ENCODE assay signal across 8 cellular contexts in the genomic region with DNA sequence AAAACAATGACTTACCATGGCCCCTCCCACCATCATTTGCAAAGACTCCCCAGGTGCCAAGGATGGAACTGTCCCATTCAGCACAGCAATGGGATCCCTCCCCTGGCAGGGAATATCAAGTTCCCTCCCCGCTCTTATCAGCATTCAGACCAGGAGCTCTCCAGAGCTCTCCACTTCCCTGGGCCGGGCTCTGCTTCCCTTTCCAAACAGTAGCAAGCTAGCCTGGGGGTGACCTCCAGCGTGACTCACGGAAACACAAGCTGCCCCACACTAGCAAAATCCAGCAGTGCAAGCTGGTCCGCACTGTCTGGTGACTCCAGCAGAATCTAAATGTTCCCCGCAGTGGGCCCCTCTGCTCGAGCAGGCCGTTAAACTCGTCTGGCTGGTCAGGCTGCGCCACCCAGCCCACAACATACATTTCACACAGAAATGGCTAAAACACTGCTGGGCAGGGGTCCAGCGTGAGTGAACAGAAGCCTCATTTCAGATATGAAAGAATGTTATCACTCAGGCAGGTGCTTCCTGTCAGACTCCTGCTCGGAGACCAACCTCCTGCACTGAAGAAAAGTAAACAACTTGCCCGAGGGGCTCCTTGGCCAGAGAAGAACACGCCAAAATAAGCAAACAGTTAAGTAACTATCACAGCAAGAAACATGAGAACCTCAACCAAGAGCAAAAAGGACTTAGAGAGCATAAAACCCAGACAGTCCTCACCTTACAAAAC. TPM values are rescaled to one million over a fixed set of nuclear protein-coding genes. Genes with fewer than 3 reads are reported as not detected.
DNase-seq lines count a peak whose midpoint lies in the region; ATAC-seq and TF ChIP-seq lines count a peak whose summit lies in the region.

No MANE protein-coding gene starts in this region.

- H3K27me3 Mint-ChIP-seq in activated CD4-positive, alpha-beta memory T cell treated with anti-CD3 and anti-CD28 coated beads for 36 hours = no peaks in the 10 kb centered on the region
- no peaks in the 10 kb centered on the region for H3K27me3 Mint-ChIP-seq in activated CD4-positive, alpha-beta memory T cell treated with anti-CD3 and anti-CD28 coated beads, Interleukin-2, amount 10 ng/mL, durations not matched to agents 7 days and 5 days
- H3K27me3 Mint-ChIP-seq in activated T-helper 17 cell treated with anti-CD3 and anti-CD28 coated beads, Interleukin-2, amount 50 U/mL, for 72 hours = no peaks in the 10 kb centered on the region
- H3K27me3 Mint-ChIP-seq in type B pancreatic cell = no peaks in the 10 kb centered on the region

- peaks cover 61% of the 10 kb centered on the region for H3K4me1 Mint-ChIP-seq in activated CD4-positive, alpha-beta memory T cell treated with anti-CD3 and anti-CD28 coated beads for 36 hours (ENCODE audit: low read depth)
- peaks cover 62% of the 10 kb centered on the region for H3K4me1 Mint-ChIP-seq in activated CD4-positive, alpha-beta memory T cell treated with anti-CD3 and anti-CD28 coated beads, Interleukin-2, amount 10 ng/mL, durations not matched to agents 7 days and 5 days
- peaks cover 30% of the 10 kb centered on the region for H3K4me1 Mint-ChIP-seq in activated T-helper 17 cell treated with anti-CD3 and anti-CD28 coated beads, Interleukin-2, amount 50 U/mL, for 72 hours
- H3K4me1 Mint-ChIP-seq in type B pancreatic cell (ENCODE audit: unreplicated experiment) = peaks cover 21% of the 10 kb centered on the region

- peak overlapping the region; percentile 54 for H3K27ac Mint-ChIP-seq in activated CD4-positive, alpha-beta memory T cell treated with anti-CD3 and anti-CD28 coated beads for 36 hours
- no peak overlapping the region for H3K27ac Mint-ChIP-seq in activated CD4-positive, alpha-beta memory T cell treated with anti-CD3 and anti-CD28 coated beads, Interleukin-2, amount 10 ng/mL, durations not matched to agents 7 days and 5 days
- H3K27ac Mint-ChIP-seq in activated T-helper 17 cell treated with anti-CD3 and anti-CD28 coated beads, Interleukin-2, amount 50 U/mL, for 72 hours = peak overlapping the region; percentile 79
- peak overlapping the region; percentile 95 for H3K27ac Mint-ChIP-seq in type B pancreatic cell

- H3K4me3 Mint-ChIP-seq in activated CD4-positive, alpha-beta memory T cell treated with anti-CD3 and anti-CD28 coated beads for 36 hours = no peak overlapping the region
- H3K4me3 Mint-ChIP-seq in activated CD4-positive, alpha-beta memory T cell treated with anti-CD3 and anti-CD28 coated beads, Interleukin-2, amount 10 ng/mL, durations not matched to agents 7 days and 5 days = no peak overlapping the region
- H3K4me3 Mint-ChIP-seq in activated T-helper 17 cell treated with anti-CD3 and anti-CD28 coated beads, Interleukin-2, amount 50 U/mL, for 72 hours = no peak overlapping the region
- H3K4me3 Mint-ChIP-seq in type B pancreatic cell = peak overlapping the region; percentile 78

- intact Hi-C loops in activated CD4-positive, alpha-beta memory T cell treated with anti-CD3 and anti-CD28 coated beads for 36 hours (cut with micrococcal nuclease) = loop anchor here (5.0 kb wide), 1 partner anchor 32 kb away; a partner anchor contains a TSS

- no peak for DNase-seq in activated CD4-positive, alpha-beta memory T cell treated with anti-CD3 and anti-CD28 coated beads for 36 hours
- no peak for DNase-seq in activated CD4-positive, alpha-beta memory T cell treated with anti-CD3 and anti-CD28 coated beads, Interleukin-2, amount 10 ng/mL, durations not matched to agents 7 days and 5 days
- DNase-seq in iPS-NIHi7 (ENCODE audit: extremely low spot score) = peak; percentile 29
- DNase-seq in type B pancreatic cell (ENCODE audit: extremely low spot score, unreplicated experiment) = peak; percentile 79
- DNase-seq in amygdala (lab: John Stamatoyannopoulos, UW) = no peak
- DNase-seq in NCI-H128 (lab: John Stamatoyannopoulos, UW; ENCODE audit: unreplicated experiment) = no peak
- DNase-seq in NOMO-1 treated with dmso at 0.1 percent for 144 hours (lab: John Stamatoyannopoulos, UW; ENCODE audit: unreplicated experiment) = no peak

- POLR2A ChIA-PET in activated CD4-positive, alpha-beta memory T cell treated with anti-CD3 and anti-CD28 coated beads for 36 hours (lab: Charles Lee) = interaction anchor here (0.7 kb wide), 2 partner anchors 34 to 101 kb away, joined by 3 read pairs; a partner anchor contains a TSS
- POLR2A ChIA-PET in activated CD4-positive, alpha-beta memory T cell treated with anti-CD3 and anti-CD28 coated beads, Interleukin-2, amount 10 ng/mL, durations not matched to agents 7 days and 5 days (lab: Charles Lee) = interaction anchor here (0.7 to 2.6 kb wide), 6 partner anchors 8 to 33 kb away, joined by 3 to 9 read pairs (median 5); no protein-coding TSS in a partner anchor

- no peaks in the 10 kb centered on the region for H3K9me3 Mint-ChIP-seq in activated CD4-positive, alpha-beta memory T cell treated with anti-CD3 and anti-CD28 coated beads for 36 hours
- H3K9me3 Mint-ChIP-seq in activated CD4-positive, alpha-beta memory T cell treated with anti-CD3 and anti-CD28 coated beads, Interleukin-2, amount 10 ng/mL, durations not matched to agents 7 days and 5 days = no peaks in the 10 kb centered on the region
- no peaks in the 10 kb centered on the region for H3K9me3 Mint-ChIP-seq in activated T-helper 17 cell treated with anti-CD3 and anti-CD28 coated beads, Interleukin-2, amount 50 U/mL, for 72 hours
- H3K9me3 Mint-ChIP-seq in type B pancreatic cell = no peaks in the 10 kb centered on the region

- no peak for ATAC-seq in activated T-helper 17 cell treated with anti-CD3 and anti-CD28 coated beads, Interleukin-2, amount 50 U/mL, for 72 hours (replicated peaks)

- H3K36me3 Mint-ChIP-seq in activated CD4-positive, alpha-beta memory T cell treated with anti-CD3 and anti-CD28 coated beads for 36 hours = peaks cover 92% of the 10 kb centered on the region
- H3K36me3 Mint-ChIP-seq in activated CD4-positive, alpha-beta memory T cell treated with anti-CD3 and anti-CD28 coated beads, Interleukin-2, amount 10 ng/mL, durations not matched to agents 7 days and 5 days (ENCODE audit: low read depth) = peaks cover 96% of the 10 kb centered on the region
- no peaks in the 10 kb centered on the region for H3K36me3 Mint-ChIP-seq in activated T-helper 17 cell treated with anti-CD3 and anti-CD28 coated beads, Interleukin-2, amount 50 U/mL, for 72 hours (ENCODE audit: low read depth)
- H3K36me3 Mint-ChIP-seq in type B pancreatic cell = peaks cover 80% of the 10 kb centered on the region

- TF ChIP-seq CTCF in type B pancreatic cell (conservative IDR thresholded peaks at IDR 0.05) = no peak

- CTCF ChIA-PET in activated CD4-positive, alpha-beta memory T cell treated with anti-CD3 and anti-CD28 coated beads for 36 hours (lab: Charles Lee) = interaction anchor here (0.6 kb wide), 1 partner anchor 44 kb away, joined by 3 read pairs; no protein-coding TSS in a partner anchor
- CTCF ChIA-PET in activated CD4-positive, alpha-beta memory T cell treated with anti-CD3 and anti-CD28 coated beads, Interleukin-2, amount 10 ng/mL, durations not matched to agents 7 days and 5 days (lab: Charles Lee) = interaction anchor here (1.0 to 1.1 kb wide), 2 partner anchors 16 to 175 kb away, joined by 3 read pairs; no protein-coding TSS in a partner anchor

RNA-seq across cellular contexts. Expression of a gene that starts 33.9 kb away (rescaled TPM):
- 100 to 1,000 TPM; 309 to 314 TPM for total RNA-seq in activated CD4-positive, alpha-beta memory T cell treated with anti-CD3 and anti-CD28 coated beads for 36 hours
- 100 to 1,000 TPM; 540 to 547 TPM for total RNA-seq in activated CD4-positive, alpha-beta memory T cell treated with anti-CD3 and anti-CD28 coated beads, Interleukin-2, amount 10 ng/mL, durations not matched to agents 7 days and 5 days
- total RNA-seq in activated T-helper 17 cell treated with anti-CD3 and anti-CD28 coated beads, Interleukin-2, amount 50 U/mL, for 72 hours = 100 to 1,000 TPM; 163 to 363 TPM
- total RNA-seq in type B pancreatic cell (ENCODE audit: low replicate concordance) = 52.8 and 85.6 TPM in 2 replicates

Comparison
In these comparisons a context has a peak if more than half of its experiments do, and no peak if none do; other contexts are left out.
1. DNase-seq: peak in iPS-NIHi7 (single experiment) and type B pancreatic cell (single experiment); none in activated CD4-positive, alpha-beta memory T cell treated with anti-CD3 and anti-CD28 coated beads for 36 hours (single experiment), activated CD4-positive, alpha-beta memory T cell treated with anti-CD3 and anti-CD28 coated beads, Interleukin-2, amount 10 ng/mL, durations not matched to agents 7 days and 5 days (single experiment), amygdala (0 of 56), NCI-H128 (single experiment) and NOMO-1 treated with dmso at 0.1 percent for 144 hours (single experiment).